Comparison of ENCODE assay signal across 15 cellular contexts in genomic region chr13:77055158-77055557, GRCh38. TPM values are rescaled to one million over a fixed set of nuclear protein-coding genes. Genes with fewer than 3 reads are reported as not detected.
DNase-seq lines count a peak whose midpoint lies in the region; ATAC-seq and TF ChIP-seq lines count a peak whose summit lies in the region.
"Had no signal": no experiment of that assay in that cellular context is flagged by ENCODE, and none has a peak within 500 bp of the region (broad histone marks: within the 10 kb centered on the region; RNA-seq: fewer than 3 reads in every experiment).

No MANE protein-coding gene starts in this region.

- no peak overlapping the region for H2AFZ ChIP-seq in mammary epithelial cell (ENCODE audit: low read depth, low read length)
- H2AFZ ChIP-seq: GM23338 had no signal

- peak overlapping the region; percentile 22 for H3K27ac Mint-ChIP-seq in activated T-cell treated with anti-CD3 and anti-CD28 coated beads, Interleukin-2, amount 50 U/mL, for 24 hours
- peak overlapping the region in 2 of 3 donors; percentile 1 to 89 for H3K27ac Mint-ChIP-seq in CD4-positive, CD25-positive, alpha-beta regulatory T cell

- no peak overlapping the region for H3K4me2 ChIP-seq in mammary epithelial cell (ENCODE audit: insufficient read depth, low read depth, low read length)
- H3K4me2 ChIP-seq: GM23338 had no signal

- H3K4me3 Mint-ChIP-seq in activated T-cell treated with anti-CD3 and anti-CD28 coated beads, Interleukin-2, amount 50 U/mL, for 24 hours, result no peak overlapping the region
- H3K4me3 Mint-ChIP-seq in CD4-positive, CD25-positive, alpha-beta regulatory T cell, result no peak overlapping the region
- H3K4me3 Mint-ChIP-seq: CD14-positive monocyte; CD8-positive, alpha-beta memory T cell; GM23338 had no signal

- no peaks in the 10 kb centered on the region for H3K79me2 ChIP-seq in mammary epithelial cell (ENCODE audit: insufficient read depth, low read length)

- H3K4me3 ChIP-seq in CD4-positive, CD25-positive, alpha-beta regulatory T cell (ENCODE audit: low read depth, low read length), result no peak overlapping the region
- H3K4me3 ChIP-seq in prostate gland (no peak overlapping the region), mammary epithelial cell (replicated peaks in 1 of 3; ENCODE audit: insufficient read depth in 1 of 3, low read depth in 2 of 3, low read length in 3 of 3) (no peak overlapping the region)
- H3K4me3 ChIP-seq: GM23338 had no signal

- H3K36me3 ChIP-seq in CD4-positive, CD25-positive, alpha-beta regulatory T cell (ENCODE audit: control insufficient read depth, insufficient read depth, low read length), result peaks cover 83% of the 10 kb centered on the region
- no peaks in the 10 kb centered on the region for H3K36me3 ChIP-seq in prostate gland
- peaks cover 13% of the 10 kb centered on the region for H3K36me3 ChIP-seq in mammary epithelial cell (ENCODE audit: insufficient read depth, low read length)

- no TSS peak for BruUV-seq in mammary epithelial cell (replicated peaks; lab: Mats Ljungman, UMichigan)

- H4K20me1 ChIP-seq in mammary epithelial cell (ENCODE audit: insufficient read depth, low read length), result no peaks in the 10 kb centered on the region

- CTCF ChIA-PET in mammary epithelial cell (lab: Charles Lee; ENCODE audit: low non-redundant PET), result no interaction called here

- H3K4me1 Mint-ChIP-seq in activated T-cell treated with anti-CD3 and anti-CD28 coated beads, Interleukin-2, amount 50 U/mL, for 24 hours (ENCODE audit: low read depth), result no peaks in the 10 kb centered on the region
- no peaks in the 10 kb centered on the region for H3K4me1 Mint-ChIP-seq in CD4-positive, CD25-positive, alpha-beta regulatory T cell
- H3K4me1 Mint-ChIP-seq: CD14-positive monocyte; CD8-positive, alpha-beta memory T cell had no signal

- no peak overlapping the region for H3K9ac ChIP-seq in mammary epithelial cell (ENCODE audit: insufficient read depth, low read length)

- DNase-seq in activated T-cell treated with anti-CD3 and anti-CD28 coated beads, Interleukin-2, amount 50 U/mL, for 24 hours, result no peak
- DNase-seq in activated T-cell treated with anti-CD3 and anti-CD28 coated beads for 4 hours, result no peak
- no peak for DNase-seq in CD4-positive, CD25-positive, alpha-beta regulatory T cell
- DNase-seq in left lobe of liver (ENCODE audit: low spot score), result no peak
- DNase-seq in prostate gland (ENCODE audit: low spot score), result peak; percentile 49
- DNase-seq in mammary epithelial cell, result no peak
- no peak for DNase-seq in stimulated activated CD4-positive, alpha-beta T cell treated with anti-CD3 and anti-CD28 coated beads, Interleukin-2, amount 100 ng/mL, for 48 hours
- DNase-seq: BE2C; Caco-2; CD8-positive, alpha-beta memory T cell; H7 had no signal

- TF ChIP-seq POLR2A in prostate gland (IDR thresholded peaks at IDR 0.05), result no peak

- no peaks in the 10 kb centered on the region for H3K27me3 ChIP-seq in CD4-positive, CD25-positive, alpha-beta regulatory T cell (ENCODE audit: control insufficient read depth, insufficient read depth, low read length)
- H3K27me3 ChIP-seq in prostate gland (replicated peaks; ENCODE audit: insufficient read depth), result no peaks in the 10 kb centered on the region
- no peaks in the 10 kb centered on the region for H3K27me3 ChIP-seq in mammary epithelial cell (ENCODE audit: insufficient read depth, low read length)
- H3K27me3 ChIP-seq: BE2C had no signal

- H3K9me3 ChIP-seq in CD4-positive, CD25-positive, alpha-beta regulatory T cell (ENCODE audit: control insufficient read depth in 2 of 2, low read length in 2 of 2), result no peaks in the 10 kb centered on the region
- H3K9me3 ChIP-seq in prostate gland, result no peaks in the 10 kb centered on the region
- no peaks in the 10 kb centered on the region for H3K9me3 ChIP-seq in mammary epithelial cell (replicated peaks; ENCODE audit: insufficient read depth, low read length)
- H3K9me3 ChIP-seq: BE2C, Caco-2 had no signal

- peaks cover 90% of the 10 kb centered on the region for H3K36me3 Mint-ChIP-seq in activated T-cell treated with anti-CD3 and anti-CD28 coated beads, Interleukin-2, amount 50 U/mL, for 24 hours (ENCODE audit: low read depth)
- H3K36me3 Mint-ChIP-seq in CD4-positive, CD25-positive, alpha-beta regulatory T cell, result peaks cover 52% of the 10 kb centered on the region

- 37% methylated on average over 2 of the region's 2 CpGs for WGBS in prostate gland
- WGBS in mammary epithelial cell (ENCODE audit: low coverage, missing lambda C conversion rate), result 97% methylated on average over 2 of the region's 2 CpGs

- ATAC-seq in CD4-positive, CD25-positive, alpha-beta regulatory T cell (ENCODE audit: low read depth in 2 of 2), result no peak
- peak; percentile 69 for ATAC-seq in left lobe of liver
- ATAC-seq in GM19467 (IDR thresholded peaks at IDR 0.05; ENCODE audit: unreplicated experiment), result no peak
- ATAC-seq: GM23338 had no signal

- in situ Hi-C loops in mammary epithelial cell (cut with MboI; ENCODE audit: low sequenced_read_pairs in 2 of 2), result no loop called here

- intact Hi-C loops in prostate gland (cut with DNase I), result no loop called here
- intact Hi-C loops in mammary epithelial cell (cut with micrococcal nuclease), result no loop called here

- no peaks in the 10 kb centered on the region for H3K9me3 Mint-ChIP-seq in activated T-cell treated with anti-CD3 and anti-CD28 coated beads, Interleukin-2, amount 50 U/mL, for 24 hours
- peaks cover 0 to 2% (median 0%) of the 10 kb centered on the region in 7 donors for H3K9me3 Mint-ChIP-seq in CD4-positive, CD25-positive, alpha-beta regulatory T cell
- H3K9me3 Mint-ChIP-seq: CD14-positive monocyte; CD8-positive, alpha-beta memory T cell; GM23338 had no signal

- no peak overlapping the region for H3K27ac ChIP-seq in CD4-positive, CD25-positive, alpha-beta regulatory T cell (ENCODE audit: insufficient read depth, low read length, poor library complexity, severe bottlenecking)
- H3K27ac ChIP-seq in prostate gland (peak overlapping the region in 1 of 2 donors; percentile 67), mammary epithelial cell (ENCODE audit: insufficient read depth, low read depth, low read length) (no peak overlapping the region)
- H3K27ac ChIP-seq: HL-60 had no signal

- TF ChIP-seq CTCF in prostate gland (IDR thresholded peaks at IDR 0.05) (no peak), mammary epithelial cell (conservative IDR thresholded peaks at IDR 0.05 in 1 of 2, IDR thresholded peaks at IDR 0.05 in 1 of 2; ENCODE audit: extremely low read depth in 1 of 2, insufficient read depth in 1 of 2, low read depth in 1 of 2, low read length in 2 of 2) (no peak)

- H3K27me3 Mint-ChIP-seq in activated T-cell treated with anti-CD3 and anti-CD28 coated beads, Interleukin-2, amount 50 U/mL, for 24 hours, result no peaks in the 10 kb centered on the region
- H3K27me3 Mint-ChIP-seq in CD4-positive, CD25-positive, alpha-beta regulatory T cell, result no peaks in the 10 kb centered on the region
- H3K27me3 Mint-ChIP-seq: CD8-positive, alpha-beta memory T cell had no signal

- H3K4me1 ChIP-seq in CD4-positive, CD25-positive, alpha-beta regulatory T cell (ENCODE audit: control insufficient read depth, insufficient read depth, low read length, poor library complexity, severe bottlenecking), result no peaks in the 10 kb centered on the region
- H3K4me1 ChIP-seq in prostate gland (replicated peaks) (no peaks in the 10 kb centered on the region), mammary epithelial cell (ENCODE audit: insufficient read depth, low read length) (no peaks in the 10 kb centered on the region)
- H3K4me1 ChIP-seq: Caco-2 had no signal

- dilution Hi-C loops in mammary epithelial cell (cut with HindIII; ENCODE audit: low sequenced_read_pairs), result no loop called here

RNA-seq across cellular contexts. Expression of gene FBXL3, which starts 28.2 kb away (rescaled TPM):
- total RNA-seq in CD4-positive, CD25-positive, alpha-beta regulatory T cell, result 89.0 TPM
- polyA plus RNA-seq in CD4-positive, CD25-positive, alpha-beta regulatory T cell, result 10 to 100 TPM; 36.7 to 63.3 (median 48.5) TPM
- total RNA-seq in left lobe of liver (14.3 TPM), prostate gland (100 to 1,000 TPM in 1 of 2 donors, 10 to 100 TPM in 1; 85.6 to 113 TPM), mammary epithelial cell (10 to 100 TPM; 31.9 to 44.8 TPM)
- 15.7 TPM for polyA plus RNA-seq in mammary epithelial cell
- 26.4 TPM for polyA minus RNA-seq in mammary epithelial cell
